Comparison of ENCODE assay signal across 8 cellular contexts in genomic region chr15:72229076-72229946, GRCh38. TPM values are rescaled to one million over a fixed set of nuclear protein-coding genes. Genes with fewer than 3 reads are reported as not detected.
DNase-seq lines count a peak whose midpoint lies in the region; ATAC-seq, FAIRE-seq and TF ChIP-seq lines count a peak whose summit lies in the region.

No MANE protein-coding gene starts in this region.

- peak overlapping the region; percentile 76 for H3K27ac ChIP-seq in adipose tissue (ENCODE audit: low read depth, low read length)

- WGBS in adipose tissue, 3 donors = 7 to 18% (median 8%) methylated on average over 25 of the region's 25 CpGs

- peaks cover 0 to under 1% (median 0%) of the 10 kb centered on the region in 3 donors for H3K36me3 Mint-ChIP-seq in immature natural killer cell

- H3K4me3 Mint-ChIP-seq in immature natural killer cell = peak overlapping the region; percentile 90 to 92 (median 91)

- peaks cover 4 to 25% (median 14%) of the 10 kb centered on the region in 3 donors for H3K27me3 Mint-ChIP-seq in immature natural killer cell (ENCODE audit: low read depth in 3 of 3)

- peak overlapping the region; percentile 81 to 93 (median 90) for H3K27ac Mint-ChIP-seq in immature natural killer cell

- no peak for ATAC-seq in HG02981 (IDR thresholded peaks at IDR 0.05; ENCODE audit: unreplicated experiment)

- DNase-seq in GM12891 (ENCODE audit: insufficient read length, low spot score) (no peak), OCI-M1 (lab: John Stamatoyannopoulos, UW) (peak; percentile 56), immature natural killer cell (peak in 2 of 3 donors; percentile 10 to 14), SKM-1 treated with dmso at 0.1 percent for 144 hours (lab: John Stamatoyannopoulos, UW; ENCODE audit: unreplicated experiment) (no peak), KG1 (lab: John Stamatoyannopoulos, UW) (no peak)
- DNase-seq in stimulated activated CD4-positive, alpha-beta T cell treated with anti-CD3 and anti-CD28 coated beads, Interleukin-4, amount 100 ng/mL, for 1 hour = peak; percentile 46

- no peaks in the 10 kb centered on the region for H3K9me3 Mint-ChIP-seq in immature natural killer cell

- peaks cover 50 to 62% of the 10 kb centered on the region in 2 donors for H3K4me1 Mint-ChIP-seq in immature natural killer cell

- peak; percentile 81 for TF ChIP-seq POLR2A in GM12891 (IDR thresholded peaks at IDR 0.05; ENCODE audit: low read depth, low read length)

- no peak for FAIRE-seq in GM12891 (lab: Jason Lieb, UNC)

TF ChIP-seq in GM12891, 5 proteins besides CTCF, POLR2A, EP300 and RAD21:
- TF ChIP-seq TAF1 (IDR thresholded peaks at IDR 0.05; ENCODE audit: low read depth, low read length) = peak; percentile 59; the same call in 1 of the 2 replicates
- no peak for TF ChIP-seq POU2F2 (IDR thresholded peaks at IDR 0.05; ENCODE audit: low read depth, low read length)

RNA-seq across cellular contexts. Expression of gene PKM, which starts 1.7 kb away (rescaled TPM):
- polyA plus RNA-seq in GM12891 (2012; ENCODE audit: low read depth, missing spikeins) = 1,892 TPM
- polyA plus RNA-seq in adipose tissue (100 to 1,000 TPM; 126 to 249 (median 242) TPM), immature natural killer cell (100 to 1,000 TPM; 181 to 233 (median 224) TPM)

RNA-seq across cellular contexts. Expression of gene GRAMD2A, which starts 31.7 kb away (rescaled TPM):
- 0.19 TPM for polyA plus RNA-seq in GM12891 (2012; ENCODE audit: low read depth, missing spikeins)
- under 1 TPM in 2 of 3 donors, not detected in 1; 0.09 to 0.10 TPM for polyA plus RNA-seq in adipose tissue
- polyA plus RNA-seq in immature natural killer cell = not detected

RNA-seq across cellular contexts. Expression of gene PARP6, which starts 43.0 kb away (rescaled TPM):
- polyA plus RNA-seq in GM12891 (2012; ENCODE audit: low read depth, missing spikeins) = 32.6 TPM
- polyA plus RNA-seq in adipose tissue (10 to 100 TPM; 38.7 to 63.7 (median 43.4) TPM), immature natural killer cell (10 to 100 TPM; 11.0 to 26.8 (median 19.1) TPM)

Comparison
In these comparisons a context has a peak if more than half of its experiments do, and no peak if none do; other contexts are left out.
1. DNase-seq: peak in OCI-M1 (single experiment), immature natural killer cell (2 of 3) and stimulated activated CD4-positive, alpha-beta T cell treated with anti-CD3 and anti-CD28 coated beads, Interleukin-4, amount 100 ng/mL, for 1 hour (single experiment); none in GM12891 (single experiment), SKM-1 treated with dmso at 0.1 percent for 144 hours (single experiment) and KG1 (single experiment).